9 cellular contexts compared by ENCODE assay signal in genomic region chr3:10164546-10165393, GRCh38. TPM values are rescaled to one million over a fixed set of nuclear protein-coding genes. Genes with fewer than 3 reads are reported as not detected.
A peak's percentile ranks its signal among the peaks of the same experiment; 100 is the strongest.
DNase-seq lines count a peak whose midpoint lies in the region; TF ChIP-seq lines count a peak whose summit lies in the region.
"Had no signal": no experiment of that assay in that cellular context is flagged by ENCODE, and none has a peak within 500 bp of the region (broad histone marks: within the 10 kb centered on the region; RNA-seq: fewer than 3 reads in every experiment).

Gene IRAK2, plus strand, starts transcription at chr3:10164919. Its CDS starts 36 bp downstream, at chr3:10164955.

- CTCF ChIA-PET in Caco-2 (lab: Charles Lee), result interaction anchor here (0.5 to 1.0 kb wide), 3 partner anchors 27 to 39 kb away, joined by 3 to 4 read pairs (median 3); no protein-coding TSS in a partner anchor

- H3K27me3 ChIP-seq in Caco-2 (replicated peaks; ENCODE audit: control insufficient read depth, insufficient read depth, low read length) (no peaks in the 10 kb centered on the region), HUES48 (ENCODE audit: control insufficient read depth, insufficient read depth, low read length) (no peaks in the 10 kb centered on the region), WERI-Rb-1 (ENCODE audit: insufficient read depth, low read depth, severe bottlenecking) (no peaks in the 10 kb centered on the region)

- H3K36me3 ChIP-seq in Caco-2 (ENCODE audit: control insufficient read depth, insufficient read depth, low read length) (no peaks in the 10 kb centered on the region), HUES48 (ENCODE audit: control insufficient read depth, insufficient read depth, low read length) (no peaks in the 10 kb centered on the region), WERI-Rb-1 (no peaks in the 10 kb centered on the region)

- POLR2A ChIA-PET in Caco-2 (lab: Charles Lee), result interaction anchor here (0.6 to 1.0 kb wide), 2 partner anchors 22 to 39 kb away, joined by 3 to 5 read pairs; no protein-coding TSS in a partner anchor

- H3K36me3 Mint-ChIP-seq in Caco-2 (ENCODE audit: insufficient read depth, unreplicated experiment), result peaks cover 17% of the 10 kb centered on the region

- H3K9ac ChIP-seq in HUES48 (ENCODE audit: low read depth, low read length), result no peak within 1 kb of the TSS

- H3K4me3 ChIP-seq in Caco-2 (ENCODE audit: low read depth, low read length), result peak within 1 kb of the TSS; percentile 89
- peak within 1 kb of the TSS; percentile 80 for H3K4me3 ChIP-seq in HUES48 (ENCODE audit: low read depth, low read length)
- peak within 1 kb of the TSS; percentile 75 for H3K4me3 ChIP-seq in WERI-Rb-1 (ENCODE audit: low read depth, low read length)

- TF ChIP-seq CTCF in Caco-2 (IDR thresholded peaks at IDR 0.05; ENCODE audit: insufficient read depth in 1 of 2, low read depth in 1 of 2, low read length in 1 of 2, severe bottlenecking in 1 of 2, unreplicated experiment in 1 of 2) (peak; percentile 53 to 89), GM20000 (IDR thresholded peaks at IDR 0.05; ENCODE audit: extremely low read depth, missing control alignments) (peak; percentile 76), WERI-Rb-1 (IDR thresholded peaks at IDR 0.05; ENCODE audit: low read depth, low read length) (peak; percentile 77)

- H3K27ac Mint-ChIP-seq in Caco-2 (ENCODE audit: unreplicated experiment), result no peak within 1 kb of the TSS

- peak within 1 kb of the TSS; percentile 68 for H3K4me3 Mint-ChIP-seq in Caco-2 (ENCODE audit: unreplicated experiment)

- no TSS peak for BruUV-seq in Caco-2 (replicated peaks; lab: Mats Ljungman, UMichigan)

- peaks cover 15% of the 10 kb centered on the region for H3K9me3 ChIP-seq in Caco-2
- no peaks in the 10 kb centered on the region for H3K9me3 ChIP-seq in HUES48 (ENCODE audit: control insufficient read depth, insufficient read depth, low read length)
- H3K9me3 ChIP-seq in WERI-Rb-1 (ENCODE audit: severe bottlenecking), result peaks cover 5% of the 10 kb centered on the region

- intact Hi-C loops in Caco-2 (cut with micrococcal nuclease; ENCODE audit: unreplicated experiment), result loop anchor here (2.0 to 10.0 kb wide), 3 partner anchors 40 to 120 kb away; no protein-coding TSS in a partner anchor

- no peaks in the 10 kb centered on the region for H3K4me1 Mint-ChIP-seq in Caco-2 (ENCODE audit: low read depth, unreplicated experiment)

- H3K4me1 ChIP-seq in Caco-2, result peaks cover 4% of the 10 kb centered on the region; the same call in 1 of the 2 replicates
- no peaks in the 10 kb centered on the region for H3K4me1 ChIP-seq in HUES48 (ENCODE audit: control insufficient read depth, insufficient read depth, low read length)

- DNase-seq in Caco-2 (peak; percentile 73 to 82), GM20000 (ENCODE audit: low spot score) (peak; percentile 90), WERI-Rb-1 (peak; percentile 79), iris pigment epithelial cell (ENCODE audit: low read depth) (peak; percentile 56), smooth muscle cell of the brain vasculature (ENCODE audit: low read depth, low spot score) (peak; percentile 20), NCI-H526 treated with DMSO at 0.1 percent for 48 hours (lab: John Stamatoyannopoulos, UW) (no peak)
- peak; percentile 50 for DNase-seq in central memory CD4-positive, alpha-beta T cell

- H3K27ac ChIP-seq in HUES48 (ENCODE audit: low read depth, low read length), result no peak within 1 kb of the TSS
- H3K27ac ChIP-seq in WERI-Rb-1, result 0 out of 2 replicates have a peak within 1 kb of the TSS, but pooled peaks have one; percentile 17
- H3K27ac ChIP-seq: epithelial cell of prostate had no signal

- no peaks in the 10 kb centered on the region for H3K27me3 Mint-ChIP-seq in Caco-2 (ENCODE audit: insufficient read depth, unreplicated experiment)

- H3K9me3 Mint-ChIP-seq in Caco-2 (ENCODE audit: unreplicated experiment), result peaks cover 13% of the 10 kb centered on the region

RNA-seq across cellular contexts. Expression of gene IRAK2, which starts in this region (rescaled TPM):
- total RNA-seq in Caco-2 (2022), result 3.8 and 4.2 TPM in 2 replicates
